In genomic region chr10:43114743-43115611, GRCh38 we compare ENCODE assay signal across 1 cellular context.
TF ChIP-seq lines count a peak whose summit lies in the region.

No MANE protein-coding gene starts in this region.

TF ChIP-seq in IMR-90, 13 proteins besides CTCF, POLR2A, EP300 and RAD21:
- TF ChIP-seq SMC3 (IDR thresholded peaks at IDR 0.05; ENCODE audit: low read depth, low read length): no peak
- no peak for TF ChIP-seq MAZ (IDR thresholded peaks at IDR 0.05; ENCODE audit: borderline replicate concordance, low read depth, low read length)
